In genomic region chr1:34787461-34788420, GRCh38 we compare ENCODE assay signal across 1 cellular context.
TF ChIP-seq lines count a peak whose summit lies in the region.

No MANE protein-coding gene starts in this region.

TF ChIP-seq in GM12878, 131 proteins besides CTCF, POLR2A, EP300 and RAD21:
- no peak for TF ChIP-seq RUNX3 (IDR thresholded peaks at IDR 0.05; ENCODE audit: low read length)
- TF ChIP-seq SMC3 (IDR thresholded peaks at IDR 0.05; ENCODE audit: borderline replicate concordance, low read length): peak; percentile 11; the same call in 1 of the 2 replicates
TF ChIP-seq in GM12878: peak in this region for 1.
